Comparison of ENCODE assay signal across 29 cellular contexts in the genomic region with DNA sequence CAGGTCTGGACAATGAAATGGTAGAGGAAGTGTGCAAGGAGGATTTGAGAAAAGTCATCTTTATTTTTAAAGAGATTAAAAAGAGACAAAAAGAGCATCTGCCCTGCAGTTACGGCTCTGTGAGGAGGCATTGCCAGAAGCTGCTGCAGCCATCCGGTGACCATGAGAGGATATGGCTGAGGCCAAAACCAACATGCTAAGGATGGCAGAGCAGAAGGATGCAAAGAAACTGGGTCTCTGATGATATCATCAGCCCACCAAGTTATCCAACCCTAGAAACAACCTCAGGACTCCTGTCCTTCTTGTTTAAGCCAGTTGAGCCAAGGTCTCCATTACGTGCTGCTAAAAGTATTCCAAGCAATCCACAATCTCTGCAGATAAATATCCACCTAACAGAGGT.
"Had no signal": no experiment of that assay in that cellular context is flagged by ENCODE, and none has a peak within 500 bp of the region (broad histone marks: within the 10 kb centered on the region; RNA-seq: fewer than 3 reads in every experiment).

No MANE protein-coding gene starts in this region.

- H3K9me3 Mint-ChIP-seq: activated B cell treated with CpG ODN at 0.5 μM for 24 hours; activated CD8-positive, alpha-beta T cell treated with anti-CD3 and anti-CD28 coated beads for 36 hours; activated naive CD8-positive, alpha-beta T cell treated with anti-CD3 and anti-CD28 coated beads, Interleukin-2, amount 50 U/mL, for 24 hours; activated T-cell treated with anti-CD3 and anti-CD28 coated beads, Interleukin-2, amount 50 U/mL, for 24 hours; activated T-cell treated with anti-CD3 and anti-CD28 coated beads, Interleukin-2, amount 50 U/mL, for 72 hours had no signal

- ATAC-seq: activated CD4-positive, CD25-positive, alpha-beta regulatory T cell treated with anti-CD3 and anti-CD28 coated beads, Interleukin-2, amount 50 U/mL, for 24 hours; activated CD8-positive, alpha-beta memory T cell treated with anti-CD3 and anti-CD28 coated beads, Interleukin-2, amount 10 ng/mL, durations not matched to agents 7 days and 5 days; activated CD8-positive, alpha-beta T cell treated with anti-CD3 and anti-CD28 coated beads for 36 hours; activated naive CD4-positive, alpha-beta T cell treated with anti-CD3 and anti-CD28 coated beads, Interleukin-2, amount 50 U/mL, for 72 hours; activated naive CD8-positive, alpha-beta T cell treated with anti-CD3 and anti-CD28 coated beads, Interleukin-2, amount 50 U/mL, for 24 hours; activated T-cell treated with anti-CD3 and anti-CD28 coated beads, Interleukin-2, amount 50 U/mL, for 72 hours; body of pancreas; T-helper 17 cell had no signal

- DNase-seq: activated B cell treated with CpG ODN at 0.5 μM for 24 hours; activated CD4-positive, alpha-beta T cell treated with anti-CD3 and anti-CD28 coated beads for 48 hours; activated CD4-positive, alpha-beta T cell treated with anti-CD3 and anti-CD28 coated beads, Interleukin-2, amount 50 U/mL, for 1 hour; activated CD4-positive, alpha-beta T cell treated with anti-CD3 and anti-CD28 coated beads, Interleukin-2, amount 50 U/mL, for 48 hours; activated CD8-positive, alpha-beta memory T cell treated with anti-CD3 and anti-CD28 coated beads, Interleukin-2, amount 10 ng/mL, durations not matched to agents 7 days and 5 days; activated CD8-positive, alpha-beta memory T cell treated with anti-CD3 and anti-CD28 coated beads, Interleukin-2, amount 50 U/mL, for 48 hours; activated CD8-positive, alpha-beta T cell treated with anti-CD3 and anti-CD28 coated beads for 36 hours; activated gamma-delta T cell; activated naive CD4-positive, alpha-beta T cell; activated naive CD4-positive, alpha-beta T cell treated with anti-CD3 and anti-CD28 coated beads, Interleukin-2, amount 10 ng/mL, durations not matched to agents 7 days and 5 days; activated naive CD8-positive, alpha-beta T cell treated with anti-CD3 and anti-CD28 coated beads, Interleukin-2, amount 50 U/mL, for 24 hours; activated T-cell treated with anti-CD3 and anti-CD28 coated beads for 4 hours; activated T-cell treated with anti-CD3 and anti-CD28 coated beads, Interleukin-2, amount 50 U/mL, for 24 hours; activated T-cell treated with anti-CD3 and anti-CD28 coated beads, Interleukin-2, amount 50 U/mL, for 72 hours; amygdala; aorta; body of pancreas; caudate nucleus; effector CD8-positive, alpha-beta T cell; foreskin fibroblast; T-helper 1 cell; T-helper 17 cell; T1000; WERI-Rb-1 had no signal

- H3K27ac Mint-ChIP-seq: activated B cell treated with CpG ODN at 0.5 μM for 24 hours; activated CD8-positive, alpha-beta memory T cell treated with anti-CD3 and anti-CD28 coated beads, Interleukin-2, amount 10 ng/mL, durations not matched to agents 7 days and 5 days; activated CD8-positive, alpha-beta T cell treated with anti-CD3 and anti-CD28 coated beads for 36 hours; activated naive CD4-positive, alpha-beta T cell treated with anti-CD3 and anti-CD28 coated beads, Interleukin-2, amount 10 ng/mL, durations not matched to agents 7 days and 5 days; activated naive CD4-positive, alpha-beta T cell treated with anti-CD3 and anti-CD28 coated beads, Interleukin-2, amount 50 U/mL, for 72 hours; activated naive CD8-positive, alpha-beta T cell treated with anti-CD3 and anti-CD28 coated beads, Interleukin-2, amount 50 U/mL, for 24 hours; activated T-cell treated with anti-CD3 and anti-CD28 coated beads, Interleukin-2, amount 50 U/mL, for 24 hours; activated T-cell treated with anti-CD3 and anti-CD28 coated beads, Interleukin-2, amount 50 U/mL, for 72 hours; T-helper 17 cell; T-helper 2 cell treated with Interferon-gamma antibody and Interleukin-4, amounts not matched to agents 5 μg/mL and 100 μg/mL, for 36 hours had no signal

- H3K27ac ChIP-seq: adrenal gland, body of pancreas, epithelial cell of prostate, WERI-Rb-1 had no signal

- H3K36me3 Mint-ChIP-seq: activated naive CD4-positive, alpha-beta T cell treated with anti-CD3 and anti-CD28 coated beads, Interleukin-2, amount 10 ng/mL, durations not matched to agents 7 days and 5 days had no signal

- H3K4me3 Mint-ChIP-seq: activated B cell treated with CpG ODN at 0.5 μM for 24 hours; activated CD8-positive, alpha-beta memory T cell treated with anti-CD3 and anti-CD28 coated beads, Interleukin-2, amount 10 ng/mL, durations not matched to agents 7 days and 5 days; activated CD8-positive, alpha-beta T cell treated with anti-CD3 and anti-CD28 coated beads for 36 hours; activated naive CD4-positive, alpha-beta T cell treated with anti-CD3 and anti-CD28 coated beads, Interleukin-2, amount 10 ng/mL, durations not matched to agents 7 days and 5 days; activated naive CD8-positive, alpha-beta T cell treated with anti-CD3 and anti-CD28 coated beads, Interleukin-2, amount 50 U/mL, for 24 hours; activated T-cell treated with anti-CD3 and anti-CD28 coated beads, Interleukin-2, amount 50 U/mL, for 24 hours; activated T-cell treated with anti-CD3 and anti-CD28 coated beads, Interleukin-2, amount 50 U/mL, for 72 hours; T-helper 17 cell; T-helper 2 cell treated with Interferon-gamma antibody and Interleukin-4, amounts not matched to agents 5 μg/mL and 100 μg/mL, for 36 hours had no signal

- H3K4me3 ChIP-seq: adrenal gland, body of pancreas had no signal

- H3K27me3 Mint-ChIP-seq: activated B cell treated with CpG ODN at 0.5 μM for 24 hours; activated naive CD8-positive, alpha-beta T cell treated with anti-CD3 and anti-CD28 coated beads, Interleukin-2, amount 50 U/mL, for 24 hours had no signal
